Comparison of ENCODE assay signal across 8 cellular contexts in genomic region chr18:12838178-12838634, GRCh38. TPM values are rescaled to one million over a fixed set of nuclear protein-coding genes. Genes with fewer than 3 reads are reported as not detected.
DNase-seq lines count a peak whose midpoint lies in the region; ATAC-seq, FAIRE-seq and TF ChIP-seq lines count a peak whose summit lies in the region.

No MANE protein-coding gene starts in this region.

- SMC1A ChIA-PET in GM12878 (lab: Charles Lee; ENCODE audit: uncharacterized antibody, unreplicated experiment): interaction anchor here (0.6 to 1.5 kb wide), 6 partner anchors 11 to 53 kb away, joined by 3 to 18 read pairs (median 4); no protein-coding TSS in a partner anchor

- no TSS peak for BruUV-seq in GM12878 (replicated peaks; lab: Mats Ljungman, UMichigan)

- H3K9me3 ChIP-seq in GM12878 (replicated peaks; ENCODE audit: control insufficient read depth, insufficient read depth, low read length) (no peaks in the 10 kb centered on the region), upper lobe of left lung (no peaks in the 10 kb centered on the region)

- H3K27ac ChIP-seq in GM12878 (ENCODE audit: control insufficient read depth, insufficient read depth): peak overlapping the region; percentile 95
- H3K27ac ChIP-seq in upper lobe of left lung: peak overlapping the region; percentile 85 to 88 (median 86)

- no peaks in the 10 kb centered on the region for H4K20me1 ChIP-seq in GM12878 (ENCODE audit: control insufficient read depth, insufficient read depth)

- WGBS in GM12878 (ENCODE audit: insufficient coverage, insufficient replicate concordance, low lambda C conversion rate, missing lambda C conversion rate): 4% methylated on average over 4 of the region's 4 CpGs
- whole genome bisulfite sequencing in upper lobe of left lung, 2 donors: 19 to 26% methylated on average over 4 of the region's 4 CpGs

- H3K36me3 ChIP-seq in GM12878 (ENCODE audit: control insufficient read depth in 2 of 2, insufficient read depth in 2 of 2, low read length in 1 of 2): peaks cover 4 to 9% of the 10 kb centered on the region in 2 experiments
- H3K36me3 ChIP-seq in upper lobe of left lung: peaks cover 0 to 22% (median 0%) of the 10 kb centered on the region in 4 donors

- POLR2A ChIA-PET in GM12878 (lab: Charles Lee): interaction anchor here (1.5 kb wide), 2 partner anchors 45 to 47 kb away, joined by 5 to 6 read pairs; no protein-coding TSS in a partner anchor

- DNase-seq in GM12865 (ENCODE audit: low read depth) (peak; percentile 50), NCI-H69 (lab: John Stamatoyannopoulos, UW) (peak; percentile 69), GM12878 (ENCODE audit: low read depth, low spot score) (peak; percentile 39), left lobe of liver (ENCODE audit: low spot score) (peak; percentile 71), upper lobe of left lung (peak; percentile 8 to 89), hypothalamus (lab: John Stamatoyannopoulos, UW) (no peak), HUDEP-2 (lab: John Stamatoyannopoulos, UW; ENCODE audit: unreplicated experiment in 76 of 76) (no peak)

- intact Hi-C loops in GM12878 (cut with micrococcal nuclease; ENCODE audit: unreplicated experiment): loop anchor here (2.0 to 5.0 kb wide), 2 partner anchors 35 to 109 kb away; partner anchors contain the start of gene SEH1L

- TF ChIP-seq EP300 in GM12878 (IDR thresholded peaks at IDR 0.05; ENCODE audit: borderline replicate concordance in 1 of 2, control insufficient read depth in 1 of 2, low read depth in 2 of 2, low read length in 2 of 2) (no peak), upper lobe of left lung (IDR thresholded peaks at IDR 0.05) (peak; percentile 49 to 88 (median 54))

- RAD21 ChIA-PET in GM12878 (lab: Charles Lee; ENCODE audit: unreplicated experiment): interaction anchor here (0.7 to 1.5 kb wide), 6 partner anchors 25 to 49 kb away, joined by 3 to 15 read pairs (median 4); no protein-coding TSS in a partner anchor

- TF ChIP-seq POLR2A in GM12878 (IDR thresholded peaks at IDR 0.05; ENCODE audit: low read depth, low read length): no peak
- peak in 1 of 4 donors; percentile 50 for TF ChIP-seq POLR2A in upper lobe of left lung (IDR thresholded peaks at IDR 0.05)

- H3K4me1 ChIP-seq in GM12878 (ENCODE audit: control insufficient read depth, insufficient read depth, low read length): peaks cover 31% of the 10 kb centered on the region
- peaks cover 34 to 43% (median 37%) of the 10 kb centered on the region in 4 donors for H3K4me1 ChIP-seq in upper lobe of left lung

- peaks cover 46% of the 10 kb centered on the region for H3K79me2 ChIP-seq in GM12878 (ENCODE audit: control insufficient read depth, insufficient read depth, low read length)

- peak overlapping the region; percentile 22 for H3K4me3 ChIP-seq in GM12865 (ENCODE audit: low read depth, low read length)
- H3K4me3 ChIP-seq in GM12878: peak overlapping the region; percentile 62
- H3K4me3 ChIP-seq in upper lobe of left lung: peak overlapping the region in 2 of 4 donors; percentile 9 to 11

- H3K4me2 ChIP-seq in GM12878 (ENCODE audit: control insufficient read depth, insufficient read depth): peak overlapping the region; percentile 91

- no peak overlapping the region; the same call in 1 of the 2 replicates for H2AFZ ChIP-seq in GM12878 (ENCODE audit: control insufficient read depth, low read depth, low read length)

- CTCF ChIA-PET in GM12878 (lab: Yijun Ruan, JAX): interaction anchor here (0.9 kb wide), 1 partner anchor 43 kb away, joined by 3 read pairs; no protein-coding TSS in a partner anchor

- no peak for TF ChIP-seq RAD21 in GM12878 (IDR thresholded peaks at IDR 0.05; ENCODE audit: insufficient read depth, low read depth, low read length)

- H3K27me3 ChIP-seq in GM12878 (replicated peaks in 1 of 2; ENCODE audit: control insufficient read depth in 2 of 2, insufficient read depth in 2 of 2, low read length in 1 of 2): no peaks in the 10 kb centered on the region
- H3K27me3 ChIP-seq in upper lobe of left lung: no peaks in the 10 kb centered on the region

- in situ Hi-C loops in GM12878 (cut with MboI): no loop called here

- no peak for FAIRE-seq in GM12878 (lab: Jason Lieb, UNC)

- ATAC-seq in GM12878 (peak; percentile 42), left lobe of liver (peak; percentile 91), upper lobe of left lung (ENCODE audit: low FRiP score in 2 of 2) (peak; percentile 89 to 92), GM18519 (IDR thresholded peaks at IDR 0.05; ENCODE audit: low FRiP score, unreplicated experiment) (no peak)

- TF ChIP-seq CTCF in GM12865 (IDR thresholded peaks at IDR 0.05; ENCODE audit: insufficient read depth, low read depth, low read length, missing control alignments) (no peak), GM12878 (IDR thresholded peaks at IDR 0.05 in 2 of 3, conservative IDR thresholded peaks at IDR 0.05 in 1 of 3; ENCODE audit: control insufficient read depth in 2 of 3, extremely low read depth in 1 of 3, insufficient read depth in 1 of 3, low read depth in 3 of 3, low read length in 3 of 3) (no peak), upper lobe of left lung (IDR thresholded peaks at IDR 0.05) (no peak)

- peak overlapping the region; percentile 68 for H3K9ac ChIP-seq in GM12878 (ENCODE audit: control insufficient read depth, insufficient read depth, low read length)

TF ChIP-seq in GM12878, 131 proteins besides CTCF, POLR2A, EP300 and RAD21 (continues in another document):
- TF ChIP-seq SREBF2 (IDR thresholded peaks at IDR 0.05; ENCODE audit: low read length) (no peak), REST (IDR thresholded peaks at IDR 0.05; ENCODE audit: low read depth, low read length) (no peak), CBX5 (IDR thresholded peaks at IDR 0.05; ENCODE audit: low read depth) (no peak), SUPT20H (IDR thresholded peaks at IDR 0.05; ENCODE audit: borderline replicate concordance, control insufficient read depth, low read depth, low read length) (no peak), EZH2 (IDR thresholded peaks at IDR 0.05; ENCODE audit: borderline replicate concordance, control insufficient read depth, low read depth, low read length) (no peak), USF2 (IDR thresholded peaks at IDR 0.05; ENCODE audit: borderline replicate concordance, low read depth, low read length) (no peak), E2F4 (IDR thresholded peaks at IDR 0.05; ENCODE audit: low read depth, low read length) (no peak)

RNA-seq across cellular contexts. Expression of gene PTPN2, which starts 45.8 kb away (rescaled TPM):
- 161 and 163 TPM in 2 replicates for total RNA-seq in GM12878 (2013; cell fraction: nucleolus; rRNA removed)
- 46.5 and 55.7 TPM in 2 replicates for total RNA-seq in GM12878 (2014; rRNA removed)
- 85.5 and 86.7 TPM in 2 replicates for total RNA-seq in GM12878 (2014; rRNA removed; fragmentation: Illumina TruSeq; extraction: Trizol)
- total RNA-seq in GM12878 (2021): 48.0 and 53.0 TPM in 2 replicates
- 28.5 TPM for polyA plus RNA-seq in GM12878 (2011; ENCODE audit: low read depth)
- 83.0 and 114 TPM in 2 replicates for polyA plus RNA-seq in GM12878 (2011; rRNA removed)
- 27.7 and 31.8 TPM in 2 replicates for polyA plus RNA-seq in GM12878 (2011; cell fraction: cytosol; rRNA removed)
- 67.0 and 73.2 TPM in 2 replicates for polyA plus RNA-seq in GM12878 (2011; cell fraction: nucleus; rRNA removed)
- polyA plus RNA-seq in GM12878 (2012): 37.1 and 45.3 TPM in 2 replicates
- polyA plus RNA-seq in GM12878 (2014; fragmentation: Illumina TruSeq; extraction: Trizol): 78.3 and 84.3 TPM in 2 replicates
- 10 to 100 TPM; 54.9 to 57.9 TPM for polyA plus RNA-seq in GM12878 (2014; fragmentation: Nextera tagmentation; extraction: Ambion mirVana)
- 39.4 and 53.5 TPM in 2 replicates for polyA plus RNA-seq in GM12878 (2014; rRNA removed)
- 10 to 100 TPM; 71.3 to 80.4 TPM for polyA plus RNA-seq in GM12878 (2016; fragmentation: Nextera tagmentation; extraction: Ambion mirVana)
- polyA minus RNA-seq in GM12878 (2011; rRNA and poly(A)+ RNA removed): 33.9 and 84.9 TPM in 2 replicates
- polyA minus RNA-seq in GM12878 (2011; cell fraction: cytosol; rRNA and poly(A)+ RNA removed): 13.6 and 37.3 TPM in 2 replicates
- polyA minus RNA-seq in GM12878 (2011; cell fraction: nucleus; rRNA and poly(A)+ RNA removed): 23.6 and 37.5 TPM in 2 replicates
- 9.9 TPM for total RNA-seq in left lobe of liver
- 100 to 1,000 TPM in 1 of 6 donors, 10 to 100 TPM in 5; 31.9 to 119 (median 54.0) TPM for total RNA-seq in upper lobe of left lung

Comparison
In these comparisons a context has a peak if more than half of its experiments do, and no peak if none do; other contexts are left out.
1. DNase-seq: peak in GM12865 (single experiment), NCI-H69 (single experiment), GM12878 (single experiment), left lobe of liver (single experiment) and upper lobe of left lung (2 of 2); none in hypothalamus (0 of 51) and HUDEP-2 (0 of 76).